Comparison of ENCODE assay signal across 8 cellular contexts in genomic region chr6:85403331-85404015, GRCh38. TPM values are rescaled to one million over a fixed set of nuclear protein-coding genes. Genes with fewer than 3 reads are reported as not detected.
DNase-seq lines count a peak whose midpoint lies in the region; ATAC-seq lines count a peak whose summit lies in the region.

No MANE protein-coding gene starts in this region.

- H3K36me3 ChIP-seq in aorta (ENCODE audit: control insufficient read depth in 1 of 2, insufficient read depth in 2 of 2, low read length in 1 of 2), result peaks cover 0 to 2% of the 10 kb centered on the region in 2 donors

- peak; percentile 57 for ATAC-seq in stimulated activated naive CD8-positive, alpha-beta T cell treated with anti-CD3 and anti-CD28 coated beads, Interleukin-15, Interleukin-2, amounts not matched to agents 100 U/mL and 50 U/mL, for 24 hours
- no peak for ATAC-seq in stimulated activated naive CD8-positive, alpha-beta T cell treated with anti-CD3 and anti-CD28 coated beads, Interleukin-15, amount 100 ng/mL, for 72 hours
- ATAC-seq in aorta (ENCODE audit: low FRiP score), result peak; percentile 68

- no peak overlapping the region for H3K4me3 ChIP-seq in aorta (ENCODE audit: low read length in 2 of 2)

- H3K4me3 Mint-ChIP-seq in stimulated activated naive CD8-positive, alpha-beta T cell treated with anti-CD3 and anti-CD28 coated beads, Interleukin-15, amount 100 ng/mL, for 72 hours, result no peak overlapping the region
- H3K4me3 Mint-ChIP-seq in activated naive CD8-positive, alpha-beta T cell treated with anti-CD3 and anti-CD28 coated beads for 36 hours, result no peak overlapping the region

- H3K9me3 ChIP-seq in aorta (ENCODE audit: control insufficient read depth, low read length), result no peaks in the 10 kb centered on the region

- no peak for DNase-seq in stimulated activated naive CD8-positive, alpha-beta T cell treated with anti-CD3 and anti-CD28 coated beads, Interleukin-15, Interleukin-2, amounts not matched to agents 100 U/mL and 50 U/mL, for 24 hours
- DNase-seq in stimulated activated naive CD8-positive, alpha-beta T cell treated with anti-CD3 and anti-CD28 coated beads, Interleukin-15, amount 100 ng/mL, for 72 hours, result no peak
- DNase-seq in activated naive CD8-positive, alpha-beta T cell treated with anti-CD3 and anti-CD28 coated beads for 36 hours, result no peak
- DNase-seq in iris pigment epithelial cell (ENCODE audit: low read depth), result peak; percentile 96
- no peak for DNase-seq in aorta
- DNase-seq in NCI-H748 (lab: John Stamatoyannopoulos, UW; ENCODE audit: unreplicated experiment), result no peak
- no peak for DNase-seq in SKM-1 (lab: John Stamatoyannopoulos, UW; ENCODE audit: unreplicated experiment)
- DNase-seq in NCI-H2171 (lab: John Stamatoyannopoulos, UW), result no peak

- peaks cover 3 to 8% of the 10 kb centered on the region in 2 donors for H3K4me1 ChIP-seq in aorta (ENCODE audit: control insufficient read depth in 1 of 2, insufficient read depth in 2 of 2, low read length in 2 of 2)

- peak overlapping the region in 1 of 2 donors; percentile 42 for H3K27ac Mint-ChIP-seq in stimulated activated naive CD8-positive, alpha-beta T cell treated with anti-CD3 and anti-CD28 coated beads, Interleukin-15, amount 100 ng/mL, for 72 hours
- peak overlapping the region; percentile 28 for H3K27ac Mint-ChIP-seq in activated naive CD8-positive, alpha-beta T cell treated with anti-CD3 and anti-CD28 coated beads for 36 hours

- H3K9me3 Mint-ChIP-seq in stimulated activated naive CD8-positive, alpha-beta T cell treated with anti-CD3 and anti-CD28 coated beads, Interleukin-15, amount 100 ng/mL, for 72 hours, result no peaks in the 10 kb centered on the region
- peaks cover 1% of the 10 kb centered on the region for H3K9me3 Mint-ChIP-seq in activated naive CD8-positive, alpha-beta T cell treated with anti-CD3 and anti-CD28 coated beads for 36 hours

- peak overlapping the region; percentile 74 to 87 for H3K27ac ChIP-seq in aorta (ENCODE audit: low read depth in 1 of 2, low read length in 2 of 2)

- 9 to 12% methylated on average over 2 of the region's 2 CpGs for WGBS in aorta, 2 donors

- intact Hi-C loops in aorta (cut with DNase I), result loop anchor here (5.0 kb wide), 3 partner anchors 41 to 79 kb away; no protein-coding TSS in a partner anchor

- H3K27me3 Mint-ChIP-seq in stimulated activated naive CD8-positive, alpha-beta T cell treated with anti-CD3 and anti-CD28 coated beads, Interleukin-15, amount 100 ng/mL, for 72 hours, result no peaks in the 10 kb centered on the region
- H3K27me3 Mint-ChIP-seq in activated naive CD8-positive, alpha-beta T cell treated with anti-CD3 and anti-CD28 coated beads for 36 hours, result no peaks in the 10 kb centered on the region

- H3K4me1 Mint-ChIP-seq in stimulated activated naive CD8-positive, alpha-beta T cell treated with anti-CD3 and anti-CD28 coated beads, Interleukin-15, amount 100 ng/mL, for 72 hours, result peaks cover 71% of the 10 kb centered on the region
- peaks cover 54% of the 10 kb centered on the region for H3K4me1 Mint-ChIP-seq in activated naive CD8-positive, alpha-beta T cell treated with anti-CD3 and anti-CD28 coated beads for 36 hours

- no peaks in the 10 kb centered on the region for H3K27me3 ChIP-seq in aorta (ENCODE audit: control insufficient read depth in 1 of 2, insufficient read depth in 2 of 2, low read length in 1 of 2)

- H3K36me3 Mint-ChIP-seq in activated naive CD8-positive, alpha-beta T cell treated with anti-CD3 and anti-CD28 coated beads for 36 hours, result no peaks in the 10 kb centered on the region

RNA-seq across cellular contexts. Expression of gene NT5E, which starts 46.4 kb away (rescaled TPM):
- 1 to 10 TPM; 8.4 to 9.9 TPM for total RNA-seq in activated naive CD8-positive, alpha-beta T cell treated with anti-CD3 and anti-CD28 coated beads for 36 hours
- 10 to 100 TPM; 63.2 to 68.9 TPM for total RNA-seq in aorta
- polyA plus RNA-seq in aorta, result 10 to 100 TPM; 19.7 to 30.6 TPM

Comparison
In these comparisons a context has a peak if more than half of its experiments do, and no peak if none do; other contexts are left out.
1. RNA of gene NT5E, which starts 46.4 kb away (total RNA-seq): 63.2 to 68.9 TPM in aorta; 8.4 to 9.9 TPM in activated naive CD8-positive, alpha-beta T cell treated with anti-CD3 and anti-CD28 coated beads for 36 hours; every median in the first group is over 4 times any median in the second.